ENCODE assay signal across 8 cellular contexts in the genomic region with DNA sequence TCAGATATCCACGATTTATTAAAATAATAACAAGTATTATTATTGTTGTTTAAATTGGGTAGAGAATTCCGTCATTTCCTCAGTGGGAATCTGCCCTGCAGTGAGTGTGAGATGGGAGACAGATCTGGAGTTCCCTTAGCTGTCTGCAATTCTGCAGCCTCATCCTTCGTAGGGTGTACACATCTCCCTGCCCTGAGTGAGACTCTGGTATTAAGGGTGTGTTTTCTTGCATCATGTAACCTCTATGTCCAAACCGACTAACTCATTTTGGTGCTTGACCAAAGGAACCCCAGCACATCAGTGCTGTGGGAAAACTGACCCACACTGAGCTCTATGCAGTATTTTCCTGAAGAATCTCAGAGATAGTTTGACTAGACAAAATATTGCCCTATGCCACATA.
"Had no signal": no experiment of that assay in that cellular context is flagged by ENCODE, and none has a peak within 500 bp of the region (broad histone marks: within the 10 kb centered on the region; RNA-seq: fewer than 3 reads in every experiment).

No MANE protein-coding gene starts in this region.

- H3K4me1 Mint-ChIP-seq: IgD-negative memory B cell had no signal

- DNase-seq: GM23248, H7, HFFc6 had no signal

- H3K27ac Mint-ChIP-seq: HFFc6, IgD-negative memory B cell had no signal

- H3K9ac ChIP-seq: GM23248 had no signal

- H3K4me3 Mint-ChIP-seq: HFFc6, IgD-negative memory B cell had no signal

- H3K9me3 Mint-ChIP-seq: HFFc6 had no signal

- FAIRE-seq: HepG2 had no signal

- H3K27ac ChIP-seq: GM23248, HL-60 had no signal

- H3K4me3 ChIP-seq: GM23248, HAP-1 had no signal

- H3K9me3 ChIP-seq: HAP-1 had no signal

- ATAC-seq: HCT116, HepG2 had no signal

- H2AFZ ChIP-seq: GM23248 had no signal

- H3K36me3 Mint-ChIP-seq: IgD-negative memory B cell had no signal
